In genomic region chr5:115262405-115263247, GRCh38 we compare ENCODE assay signal across 8 cellular contexts. TPM values are rescaled to one million over a fixed set of nuclear protein-coding genes. Genes with fewer than 3 reads are reported as not detected.
A peak's percentile ranks its signal among the peaks of the same experiment; 100 is the strongest.
DNase-seq lines count a peak whose midpoint lies in the region; ATAC-seq and TF ChIP-seq lines count a peak whose summit lies in the region.

Gene PGGT1B (minus strand): TSS chr5:115262877. CDS start chr5:115262851, 26 bp downstream.

- 1% methylated on average over 53 of the region's 53 CpGs for WGBS in hepatocyte (ENCODE audit: low lambda C conversion rate, missing lambda C conversion rate)

- H2AFZ ChIP-seq in hepatocyte, result peak within 1 kb of the TSS; percentile 100

- ATAC-seq in GM18502 (IDR thresholded peaks at IDR 0.05; ENCODE audit: poor library complexity, unreplicated experiment) (peak; percentile 91), HG02840 (IDR thresholded peaks at IDR 0.05; ENCODE audit: low FRiP score, unreplicated experiment) (peak; percentile 95)

- no peaks in the 10 kb centered on the region for H3K36me3 ChIP-seq in hepatocyte (replicated peaks; ENCODE audit: insufficient read depth, low read depth)

- peak within 1 kb of the TSS; percentile 92 for H3K4me3 ChIP-seq in hepatocyte

- no peaks in the 10 kb centered on the region for H3K9me3 ChIP-seq in hepatocyte (ENCODE audit: low read depth)

- H3K27ac ChIP-seq in hepatocyte, result peak within 1 kb of the TSS; percentile 94

- peak within 1 kb of the TSS; percentile 91 for H3K4me2 ChIP-seq in hepatocyte

- H3K79me2 ChIP-seq in hepatocyte, result peaks cover 46% of the 10 kb centered on the region

- no peaks in the 10 kb centered on the region for H3K27me3 ChIP-seq in hepatocyte

- peak; percentile 1 for TF ChIP-seq CTCF in hepatocyte (IDR thresholded peaks at IDR 0.05; ENCODE audit: poor library complexity)

- no peaks in the 10 kb centered on the region for H3K4me1 ChIP-seq in hepatocyte (ENCODE audit: insufficient read depth)

- no peaks in the 10 kb centered on the region for H3K9me2 ChIP-seq in hepatocyte (replicated peaks; ENCODE audit: insufficient read depth)

- peaks cover 5% of the 10 kb centered on the region for H4K20me1 ChIP-seq in hepatocyte (ENCODE audit: insufficient read depth, poor library complexity, severe bottlenecking)

- DNase-seq in NCI-H2029 (lab: John Stamatoyannopoulos, UW) (peak; percentile 50), T1000 (lab: John Stamatoyannopoulos, UW) (peak; percentile 32), astrocyte of the hippocampus (ENCODE audit: low read depth, low spot score) (peak; percentile 87), hepatocyte (ENCODE audit: low spot score) (peak; percentile 78), retina (peak; percentile 93), NK-92 (lab: John Stamatoyannopoulos, UW; ENCODE audit: unreplicated experiment) (no peak)

RNA-seq across cellular contexts. Expression of gene PGGT1B, which starts in this region (rescaled TPM):
- total RNA-seq in hepatocyte, result 14.1 and 16.8 TPM in 2 replicates
- 4.3 and 5.8 TPM in 2 replicates for polyA plus RNA-seq in hepatocyte
